ENCODE assay signal across 8 cellular contexts in the genomic region with DNA sequence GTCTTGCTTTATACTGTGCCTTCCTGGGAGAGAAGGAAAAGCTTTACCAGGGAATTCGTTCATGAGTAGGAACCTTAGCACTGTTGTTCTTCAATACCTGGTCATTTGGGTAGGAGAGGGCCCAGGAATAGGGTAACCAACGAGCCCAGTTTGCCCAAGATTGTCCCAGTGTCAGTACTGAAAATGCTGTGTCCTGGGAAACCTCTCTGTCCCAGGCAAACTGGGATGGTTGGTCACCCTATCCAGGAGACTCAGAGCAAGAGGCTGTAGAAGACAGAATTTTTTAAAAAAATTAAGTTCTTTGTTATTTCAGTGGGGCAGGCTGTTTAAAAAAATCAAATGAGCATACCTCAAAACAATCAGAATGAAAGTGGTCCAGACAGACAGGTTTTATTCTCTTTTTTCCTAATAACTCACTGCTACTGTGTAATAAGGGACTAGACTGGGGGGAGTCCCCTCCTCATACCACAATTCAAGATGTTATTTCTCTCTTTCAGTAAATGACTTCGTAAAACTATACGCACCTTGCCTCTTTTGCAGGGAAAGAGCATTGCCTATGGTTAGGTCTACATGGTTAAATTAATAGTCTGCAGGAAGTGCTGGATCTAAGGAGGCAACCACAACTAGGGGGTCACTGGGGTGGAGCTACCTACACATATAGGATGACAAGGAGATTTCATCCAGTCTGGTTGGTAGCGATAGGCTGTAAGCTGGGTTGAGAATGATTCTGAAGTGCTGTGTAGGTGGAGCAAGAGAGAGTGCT. TPM values are rescaled to one million over a fixed set of nuclear protein-coding genes. Genes with fewer than 3 reads are reported as not detected.
DNase-seq lines count a peak whose midpoint lies in the region; ATAC-seq and TF ChIP-seq lines count a peak whose summit lies in the region.

No MANE protein-coding gene starts in this region.

- H3K36me3 Mint-ChIP-seq in CD4-positive, alpha-beta memory T cell = peaks cover 18 to 38% of the 10 kb centered on the region in 2 donors
- H3K36me3 Mint-ChIP-seq in activated naive CD8-positive, alpha-beta T cell treated with anti-CD3 and anti-CD28 coated beads, Interleukin-2, amount 10 ng/mL, durations not matched to agents 7 days and 5 days = peaks cover 46% of the 10 kb centered on the region

- peaks cover 51% of the 10 kb centered on the region for H3K4me1 ChIP-seq in CD4-positive, alpha-beta memory T cell (ENCODE audit: insufficient read depth, low read length)
- peaks cover 26% of the 10 kb centered on the region for H3K4me1 ChIP-seq in body of pancreas

- intact Hi-C loops in CD4-positive, alpha-beta memory T cell (cut with micrococcal nuclease) = no loop called here
- intact Hi-C loops in body of pancreas (cut with DNase I) = no loop called here

- no peaks in the 10 kb centered on the region for H3K27me3 Mint-ChIP-seq in CD4-positive, alpha-beta memory T cell
- no peaks in the 10 kb centered on the region for H3K27me3 Mint-ChIP-seq in activated naive CD8-positive, alpha-beta T cell treated with anti-CD3 and anti-CD28 coated beads, Interleukin-2, amount 10 ng/mL, durations not matched to agents 7 days and 5 days

- no peaks in the 10 kb centered on the region for H3K9me3 ChIP-seq in CD4-positive, alpha-beta memory T cell (ENCODE audit: control insufficient read depth in 1 of 2, low read length in 2 of 2)
- H3K9me3 ChIP-seq in body of pancreas = no peaks in the 10 kb centered on the region

- no peaks in the 10 kb centered on the region for H3K36me3 ChIP-seq in CD4-positive, alpha-beta memory T cell (ENCODE audit: insufficient read depth, low read length)
- H3K36me3 ChIP-seq in body of pancreas (replicated peaks in 1 of 2; ENCODE audit: insufficient read depth in 1 of 2, low read depth in 2 of 2) = no peaks in the 10 kb centered on the region

- no peak for TF ChIP-seq POLR2A in body of pancreas (IDR thresholded peaks at IDR 0.05)

- no peak overlapping the region for H3K4me3 ChIP-seq in CD4-positive, alpha-beta memory T cell (ENCODE audit: low read length in 2 of 2)
- H3K4me3 ChIP-seq in body of pancreas = no peak overlapping the region

- H3K4me1 Mint-ChIP-seq in CD4-positive, alpha-beta memory T cell = peaks cover 45 to 56% (median 49%) of the 10 kb centered on the region in 4 donors
- peaks cover 50% of the 10 kb centered on the region for H3K4me1 Mint-ChIP-seq in activated naive CD8-positive, alpha-beta T cell treated with anti-CD3 and anti-CD28 coated beads, Interleukin-2, amount 10 ng/mL, durations not matched to agents 7 days and 5 days

- peak; percentile 64 for ATAC-seq in GM19397 (IDR thresholded peaks at IDR 0.05; ENCODE audit: unreplicated experiment)
- ATAC-seq in HG03196 (IDR thresholded peaks at IDR 0.05; ENCODE audit: unreplicated experiment) = peak; percentile 70
- peak; percentile 71 for ATAC-seq in activated naive CD8-positive, alpha-beta T cell treated with anti-CD3 and anti-CD28 coated beads, Interleukin-2, amount 10 ng/mL, durations not matched to agents 7 days and 5 days (ENCODE audit: low read depth)
- ATAC-seq in body of pancreas = no peak

- no peak for TF ChIP-seq CTCF in body of pancreas (IDR thresholded peaks at IDR 0.05)

- peak overlapping the region in 4 of 8 donors; percentile 11 to 66 (median 48) for H3K4me3 Mint-ChIP-seq in CD4-positive, alpha-beta memory T cell
- H3K4me3 Mint-ChIP-seq in activated naive CD8-positive, alpha-beta T cell treated with anti-CD3 and anti-CD28 coated beads, Interleukin-2, amount 10 ng/mL, durations not matched to agents 7 days and 5 days = peak overlapping the region; percentile 43

- H3K27ac Mint-ChIP-seq in CD4-positive, alpha-beta memory T cell = peak overlapping the region in 5 of 7 donors; percentile 14 to 75 (median 38)
- peak overlapping the region; percentile 73 for H3K27ac Mint-ChIP-seq in activated naive CD8-positive, alpha-beta T cell treated with anti-CD3 and anti-CD28 coated beads, Interleukin-2, amount 10 ng/mL, durations not matched to agents 7 days and 5 days

- DNase-seq in CD4-positive, alpha-beta memory T cell = no peak
- no peak for DNase-seq in activated naive CD8-positive, alpha-beta T cell treated with anti-CD3 and anti-CD28 coated beads, Interleukin-2, amount 10 ng/mL, durations not matched to agents 7 days and 5 days
- DNase-seq in SIG-M5 (lab: John Stamatoyannopoulos, UW) = no peak
- DNase-seq in body of pancreas = no peak
- DNase-seq in NOMO-1 treated with dmso at 0.1 percent for 144 hours (lab: John Stamatoyannopoulos, UW; ENCODE audit: unreplicated experiment) = no peak
- DNase-seq in NCI-H1417 treated with DMSO at 0.1 percent for 48 hours (lab: John Stamatoyannopoulos, UW) = no peak

- CTCF ChIA-PET in CD4-positive, alpha-beta memory T cell (lab: Charles Lee; ENCODE audit: partially characterized antibody) = interaction anchor here (1.4 to 4.4 kb wide), 3 partner anchors 10 to 21 kb away, joined by 3 to 31 read pairs (median 26); no protein-coding TSS in a partner anchor

- H3K9me3 Mint-ChIP-seq in CD4-positive, alpha-beta memory T cell = peaks cover 0 to 7% (median 2%) of the 10 kb centered on the region in 8 donors
- peaks cover 12% of the 10 kb centered on the region for H3K9me3 Mint-ChIP-seq in activated naive CD8-positive, alpha-beta T cell treated with anti-CD3 and anti-CD28 coated beads, Interleukin-2, amount 10 ng/mL, durations not matched to agents 7 days and 5 days

- WGBS in body of pancreas, 2 donors = 72 to 88% methylated on average over 5 of the region's 5 CpGs

- H3K27me3 ChIP-seq in CD4-positive, alpha-beta memory T cell (ENCODE audit: insufficient read depth, low read length) = no peaks in the 10 kb centered on the region
- H3K27me3 ChIP-seq in body of pancreas = no peaks in the 10 kb centered on the region

- POLR2A ChIA-PET in CD4-positive, alpha-beta memory T cell (lab: Charles Lee; ENCODE audit: partially characterized antibody) = interaction anchor here (0.6 kb wide), 1 partner anchor 35 kb away, joined by 3 read pairs; no protein-coding TSS in a partner anchor
- POLR2A ChIA-PET in activated naive CD8-positive, alpha-beta T cell treated with anti-CD3 and anti-CD28 coated beads, Interleukin-2, amount 10 ng/mL, durations not matched to agents 7 days and 5 days (lab: Charles Lee) = interaction anchor here (1.1 to 2.7 kb wide), 2 partner anchors 10 to 202 kb away, joined by 4 to 10 read pairs; no protein-coding TSS in a partner anchor

- no peak overlapping the region for H3K27ac ChIP-seq in CD4-positive, alpha-beta memory T cell (ENCODE audit: low read depth, low read length)
- H3K27ac ChIP-seq in body of pancreas = no peak overlapping the region

RNA-seq across cellular contexts. Expression of gene FAM133B, which starts 41.1 kb away (rescaled TPM):
- total RNA-seq in CD4-positive, alpha-beta memory T cell = 10 to 100 TPM; 37.1 to 43.7 TPM
- polyA plus RNA-seq in CD4-positive, alpha-beta memory T cell = 10 to 100 TPM; 13.2 to 23.6 TPM
- 10 to 100 TPM; 32.3 to 33.3 TPM for total RNA-seq in activated naive CD8-positive, alpha-beta T cell treated with anti-CD3 and anti-CD28 coated beads, Interleukin-2, amount 10 ng/mL, durations not matched to agents 7 days and 5 days
- total RNA-seq in body of pancreas = 10 to 100 TPM; 17.1 to 25.1 TPM
